ENCODE assay signal across 31 cellular contexts in genomic region chr15:23075927-23076326, GRCh38.
"Had no signal": no experiment of that assay in that cellular context is flagged by ENCODE, and none has a peak within 500 bp of the region (broad histone marks: within the 10 kb centered on the region; RNA-seq: fewer than 3 reads in every experiment).

No MANE protein-coding gene starts in this region.

- H3K4me3 ChIP-seq: ovary, psoas muscle, right lobe of liver, sigmoid colon, suprapubic skin, testis, tibial artery, transverse colon, upper lobe of right lung, uterus had no signal

- H2AFZ ChIP-seq: parathyroid adenoma had no signal

- H3K9ac ChIP-seq: parathyroid adenoma had no signal

- H3K79me2 ChIP-seq: parathyroid adenoma had no signal

- DNase-seq: naive thymus-derived CD8-positive, alpha-beta T cell; nephron progenitor cell; occipital lobe; ovary; posterior cingulate gyrus; psoas muscle; right cardiac atrium; right lobe of liver; sigmoid colon; small intestine; stimulated activated CD4-positive, alpha-beta T cell treated with anti-CD3 and anti-CD28 coated beads, Interleukin-15, amount 100 ng/mL, for 24 hours; stimulated activated CD4-positive, alpha-beta T cell treated with anti-CD3 and anti-CD28 coated beads, Interleukin-2, amount 100 ng/mL, for 24 hours; stimulated activated CD4-positive, alpha-beta T cell treated with anti-CD3 and anti-CD28 coated beads, Interleukin-2, amount 100 ng/mL, for 48 hours; stimulated activated CD4-positive, alpha-beta T cell treated with anti-CD3 and anti-CD28 coated beads, Interleukin-4, amount 100 ng/mL, for 24 hours; stimulated activated naive B cell treated with anti-CD40 and anti-IgM and Interleukin-4, amounts not matched to agents 10 μg/mL and 1 μg/mL and 100 μg/mL, for 72 hours; stimulated activated naive CD8-positive, alpha-beta T cell treated with anti-CD3 and anti-CD28 coated beads, Interleukin-15, amount 100 ng/mL, for 72 hours; stimulated activated naive CD8-positive, alpha-beta T cell treated with anti-CD3 and anti-CD28 coated beads, Interleukin-15, Interleukin-2, amounts not matched to agents 100 U/mL and 50 U/mL, for 24 hours; substantia nigra; testis; tibial artery; transverse colon; upper lobe of right lung; uterus had no signal

- H3K4me3 Mint-ChIP-seq: naive thymus-derived CD8-positive, alpha-beta T cell; natural killer cell treated with Interleukin-12 subunit alpha and Interleukin-12 subunit beta and Interleukin-15 and Interleukin-18, amount 100 ng/mL, for 72 hours; nephron progenitor cell; neural crest cell; stimulated activated effector memory CD8-positive, alpha-beta T cell treated with anti-CD3 and anti-CD28 coated beads, Interleukin-12 subunit alpha, Interleukin-12 subunit beta, amount 100 ng/mL, for 72 hours; stimulated activated naive B cell treated with anti-CD40 and anti-IgM and Interleukin-4, amounts not matched to agents 10 μg/mL and 1 μg/mL and 100 μg/mL, for 72 hours; stimulated activated naive CD8-positive, alpha-beta T cell treated with anti-CD3 and anti-CD28 coated beads, Interleukin-15, amount 100 ng/mL, for 72 hours; type B pancreatic cell had no signal

- H3K27ac ChIP-seq: neutrophil, ovary, parathyroid adenoma, psoas muscle, right lobe of liver, sigmoid colon, suprapubic skin, testis, tibial artery, transverse colon, upper lobe of right lung, uterus had no signal

- ATAC-seq: naive thymus-derived CD8-positive, alpha-beta T cell; natural killer cell treated with Interleukin-12 subunit alpha and Interleukin-12 subunit beta and Interleukin-15 and Interleukin-18, amount 100 ng/mL, for 72 hours; psoas muscle; right cardiac atrium; right lobe of liver; stimulated activated effector memory CD8-positive, alpha-beta T cell treated with anti-CD3 and anti-CD28 coated beads, Interleukin-12 subunit alpha, Interleukin-12 subunit beta, amount 100 ng/mL, for 72 hours; stimulated activated naive B cell treated with anti-CD40 and anti-IgM and Interleukin-4, amounts not matched to agents 10 μg/mL and 1 μg/mL and 100 μg/mL, for 72 hours; stimulated activated naive CD8-positive, alpha-beta T cell treated with anti-CD3 and anti-CD28 coated beads, Interleukin-15, amount 100 ng/mL, for 72 hours; stimulated activated naive CD8-positive, alpha-beta T cell treated with anti-CD3 and anti-CD28 coated beads, Interleukin-15, Interleukin-2, amounts not matched to agents 100 U/mL and 50 U/mL, for 24 hours; upper lobe of right lung had no signal

- H3K27ac Mint-ChIP-seq: naive thymus-derived CD8-positive, alpha-beta T cell; natural killer cell treated with Interleukin-12 subunit alpha and Interleukin-12 subunit beta and Interleukin-15 and Interleukin-18, amount 100 ng/mL, for 72 hours; nephron progenitor cell; progenitor cell of endocrine pancreas; stimulated activated effector memory CD8-positive, alpha-beta T cell treated with anti-CD3 and anti-CD28 coated beads, Interleukin-12 subunit alpha, Interleukin-12 subunit beta, amount 100 ng/mL, for 72 hours; stimulated activated naive B cell treated with anti-CD40 and anti-IgM and Interleukin-4, amounts not matched to agents 10 μg/mL and 1 μg/mL and 100 μg/mL, for 72 hours; stimulated activated naive CD8-positive, alpha-beta T cell treated with anti-CD3 and anti-CD28 coated beads, Interleukin-15, amount 100 ng/mL, for 72 hours; type B pancreatic cell had no signal

- H3K27me3 Mint-ChIP-seq: progenitor cell of endocrine pancreas, type B pancreatic cell had no signal

- H3K9me3 Mint-ChIP-seq: naive thymus-derived CD8-positive, alpha-beta T cell; natural killer cell treated with Interleukin-12 subunit alpha and Interleukin-12 subunit beta and Interleukin-15 and Interleukin-18, amount 100 ng/mL, for 72 hours; stimulated activated effector memory CD8-positive, alpha-beta T cell treated with anti-CD3 and anti-CD28 coated beads, Interleukin-12 subunit alpha, Interleukin-12 subunit beta, amount 100 ng/mL, for 72 hours; stimulated activated naive B cell treated with anti-CD40 and anti-IgM and Interleukin-4, amounts not matched to agents 10 μg/mL and 1 μg/mL and 100 μg/mL, for 72 hours; stimulated activated naive CD8-positive, alpha-beta T cell treated with anti-CD3 and anti-CD28 coated beads, Interleukin-15, amount 100 ng/mL, for 72 hours had no signal

- H3K4me1 Mint-ChIP-seq: naive thymus-derived CD8-positive, alpha-beta T cell; nephron progenitor cell; stimulated activated effector memory CD8-positive, alpha-beta T cell treated with anti-CD3 and anti-CD28 coated beads, Interleukin-12 subunit alpha, Interleukin-12 subunit beta, amount 100 ng/mL, for 72 hours; stimulated activated naive B cell treated with anti-CD40 and anti-IgM and Interleukin-4, amounts not matched to agents 10 μg/mL and 1 μg/mL and 100 μg/mL, for 72 hours; stimulated activated naive CD8-positive, alpha-beta T cell treated with anti-CD3 and anti-CD28 coated beads, Interleukin-15, amount 100 ng/mL, for 72 hours had no signal

- H3K4me1 ChIP-seq: parathyroid adenoma, psoas muscle, right lobe of liver, sigmoid colon, testis, tibial artery, transverse colon, upper lobe of right lung, uterus had no signal

- H3K36me3 Mint-ChIP-seq: naive thymus-derived CD8-positive, alpha-beta T cell; natural killer cell treated with Interleukin-12 subunit alpha and Interleukin-12 subunit beta and Interleukin-15 and Interleukin-18, amount 100 ng/mL, for 72 hours; stimulated activated effector memory CD8-positive, alpha-beta T cell treated with anti-CD3 and anti-CD28 coated beads, Interleukin-12 subunit alpha, Interleukin-12 subunit beta, amount 100 ng/mL, for 72 hours; stimulated activated naive B cell treated with anti-CD40 and anti-IgM and Interleukin-4, amounts not matched to agents 10 μg/mL and 1 μg/mL and 100 μg/mL, for 72 hours; type B pancreatic cell had no signal

- H3K9me3 ChIP-seq: neutrophil, ovary, psoas muscle, right lobe of liver, sigmoid colon, suprapubic skin, testis, tibial artery, transverse colon, upper lobe of right lung, uterus had no signal

- H3K27me3 ChIP-seq: ovary, right lobe of liver, suprapubic skin, testis, tibial artery, upper lobe of right lung, uterus had no signal

- H3K36me3 ChIP-seq: neutrophil, ovary, right lobe of liver, sigmoid colon, suprapubic skin, tibial artery, transverse colon, upper lobe of right lung, uterus had no signal
